In genomic region chr20:38112249-38112942, GRCh38 we compare ENCODE assay signal across 1 cellular context.
TF ChIP-seq lines count a peak whose summit lies in the region.

No MANE protein-coding gene starts in this region.

TF ChIP-seq in IMR-90, 13 proteins besides CTCF, POLR2A, EP300 and RAD21:
- no peak for TF ChIP-seq CHD1 (IDR thresholded peaks at IDR 0.05; ENCODE audit: low read depth, low read length)
